ENCODE assay signal across 8 cellular contexts in genomic region chr11:67119577-67120391, GRCh38. TPM values are rescaled to one million over a fixed set of nuclear protein-coding genes. Genes with fewer than 3 reads are reported as not detected.
DNase-seq lines count a peak whose midpoint lies in the region; ATAC-seq and TF ChIP-seq lines count a peak whose summit lies in the region.

No MANE protein-coding gene starts in this region.

- H3K9me3 ChIP-seq in HUES48 (ENCODE audit: control insufficient read depth, insufficient read depth, low read length), result no peaks in the 10 kb centered on the region
- no peaks in the 10 kb centered on the region for H3K9me3 ChIP-seq in muscle layer of duodenum (ENCODE audit: control insufficient read depth in 1 of 2, low read length in 2 of 2)

- no peaks in the 10 kb centered on the region for H3K27me3 Mint-ChIP-seq in type B pancreatic cell

- H3K4me3 ChIP-seq in HUES48 (ENCODE audit: low read depth, low read length), result peak overlapping the region; percentile 99
- H3K4me3 ChIP-seq in epithelial cell of esophagus (ENCODE audit: low read length), result peak overlapping the region; percentile 97
- H3K4me3 ChIP-seq in muscle layer of duodenum (ENCODE audit: low read depth in 1 of 2, low read length in 2 of 2), result peak overlapping the region; percentile 79 to 97

- peak; percentile 14 for ATAC-seq in GM19397 (IDR thresholded peaks at IDR 0.05; ENCODE audit: unreplicated experiment)

- peaks cover 6% of the 10 kb centered on the region; the same call in 1 of the 2 replicates for H3K27me3 ChIP-seq in HUES48 (ENCODE audit: control insufficient read depth, insufficient read depth, low read length)
- H3K27me3 ChIP-seq in muscle layer of duodenum (ENCODE audit: low read depth, low read length), result no peaks in the 10 kb centered on the region

- peak overlapping the region; percentile 96 for H3K27ac Mint-ChIP-seq in type B pancreatic cell

- peak overlapping the region; percentile 77 for H3K9ac ChIP-seq in HUES48 (ENCODE audit: low read depth, low read length)

- TF ChIP-seq CTCF in epithelial cell of esophagus (IDR thresholded peaks at IDR 0.05; ENCODE audit: insufficient read depth, low read depth, low read length, missing control alignments), result no peak
- TF ChIP-seq CTCF in type B pancreatic cell (conservative IDR thresholded peaks at IDR 0.05), result peak; percentile 30

- H3K9me3 Mint-ChIP-seq in type B pancreatic cell, result no peaks in the 10 kb centered on the region

- peaks cover 4% of the 10 kb centered on the region for H3K36me3 Mint-ChIP-seq in type B pancreatic cell

- DNase-seq in DMS53 (lab: John Stamatoyannopoulos, UW) (peak; percentile 63), epithelial cell of esophagus (ENCODE audit: low read depth) (peak; percentile 23), type B pancreatic cell (ENCODE audit: extremely low spot score, unreplicated experiment) (no peak), H4 (ENCODE audit: low spot score) (no peak)
- DNase-seq in activated CD4-positive, alpha-beta T cell treated with anti-CD3 and anti-CD28 coated beads, Interleukin-2, amount 50 U/mL, for 1 hour, result peak; percentile 9

- H3K27ac ChIP-seq in HUES48 (ENCODE audit: low read depth, low read length) (peak overlapping the region; percentile 94), muscle layer of duodenum (ENCODE audit: low read length) (peak overlapping the region; percentile 86)

- H3K4me1 Mint-ChIP-seq in type B pancreatic cell (ENCODE audit: unreplicated experiment), result peaks cover 13% of the 10 kb centered on the region

- H3K36me3 ChIP-seq in HUES48 (ENCODE audit: control insufficient read depth, insufficient read depth, low read length) (peaks cover 16% of the 10 kb centered on the region), muscle layer of duodenum (ENCODE audit: control insufficient read depth in 1 of 2, insufficient read depth in 2 of 2, low read length in 2 of 2) (no peaks in the 10 kb centered on the region)

- peak overlapping the region; percentile 94 for H3K4me3 Mint-ChIP-seq in type B pancreatic cell

- H3K4me1 ChIP-seq in HUES48 (ENCODE audit: control insufficient read depth, insufficient read depth, low read length) (peaks cover 12% of the 10 kb centered on the region), muscle layer of duodenum (ENCODE audit: control insufficient read depth in 1 of 2, insufficient read depth in 2 of 2, low read length in 2 of 2) (peaks cover 7 to 28% of the 10 kb centered on the region in 2 donors)

RNA-seq across cellular contexts. Expression of gene KDM2A, which starts 0.7 kb away (rescaled TPM):
- 97.5 and 169 TPM in 2 replicates for total RNA-seq in type B pancreatic cell (ENCODE audit: low replicate concordance)
- 12.7 and 16.2 TPM in 2 replicates for total RNA-seq in H4 (2014; rRNA removed; shearing (Covaris generic))

Comparison
In these comparisons a context has a peak if more than half of its experiments do, and no peak if none do; other contexts are left out.
1. DNase-seq: peak in DMS53 (single experiment), activated CD4-positive, alpha-beta T cell treated with anti-CD3 and anti-CD28 coated beads, Interleukin-2, amount 50 U/mL, for 1 hour (single experiment) and epithelial cell of esophagus (single experiment); none in type B pancreatic cell (single experiment) and H4 (single experiment).
2. Peak in every context shown above with its lines, with median percentiles within 50 percentile points of each other: H3K4me3 ChIP-seq.